In genomic region chr2:81403508-81403907, GRCh38 we compare ENCODE assay signal across 31 cellular contexts.
"Had no signal": no experiment of that assay in that cellular context is flagged by ENCODE, and none has a peak within 500 bp of the region (broad histone marks: within the 10 kb centered on the region; RNA-seq: fewer than 3 reads in every experiment).

No MANE protein-coding gene starts in this region.

- H3K4me3 ChIP-seq: neural progenitor cell, ovary, psoas muscle, skin epidermis, smooth muscle cell, spleen, suprapubic skin, testis, tibial artery, transverse colon, upper lobe of right lung, uterus had no signal

- H3K27me3 ChIP-seq: neural progenitor cell, ovary, spleen, suprapubic skin, testis, tibial artery, transverse colon, upper lobe of right lung, uterus had no signal

- H3K27me3 Mint-ChIP-seq: naive thymus-derived CD8-positive, alpha-beta T cell; natural killer cell treated with Interleukin-12 subunit alpha and Interleukin-12 subunit beta and Interleukin-15 and Interleukin-18, amount 100 ng/mL, for 72 hours; progenitor cell of endocrine pancreas; stimulated activated memory B cell treated with anti-CD40 and anti-IgM and Interleukin-4, amounts not matched to agents 10 μg/mL and 1 μg/mL and 100 μg/mL, for 72 hours; stimulated activated naive CD8-positive, alpha-beta T cell treated with anti-CD3 and anti-CD28 coated beads, Interleukin-15, amount 100 ng/mL, for 72 hours had no signal

- DNase-seq: naive thymus-derived CD8-positive, alpha-beta T cell; occipital lobe; ovary; posterior cingulate gyrus; psoas muscle; right cardiac atrium; spleen; stimulated activated CD4-positive, alpha-beta T cell treated with anti-CD3 and anti-CD28 coated beads, Interleukin-12 subunit alpha, Interleukin-12 subunit beta, amount 100 ng/mL, for 4 hours; stimulated activated CD4-positive, alpha-beta T cell treated with anti-CD3 and anti-CD28 coated beads, Interleukin-1b, Interleukin-23, amount 100 ng/mL, for 48 hours; stimulated activated CD4-positive, alpha-beta T cell treated with anti-CD3 and anti-CD28 coated beads, Interleukin-4, amount 100 ng/mL, for 1 hour; stimulated activated CD4-positive, alpha-beta T cell treated with anti-CD3 and anti-CD28 coated beads, Interleukin-4, amount 100 ng/mL, for 4 hours; stimulated activated CD8-positive, alpha-beta memory T cell treated with anti-CD3 and anti-CD28 coated beads, Interleukin-4, amount 100 ng/mL, for 48 hours; stimulated activated naive CD4-positive, alpha-beta T cell; stimulated activated naive CD8-positive, alpha-beta T cell treated with anti-CD3 and anti-CD28 coated beads, Interleukin-15, amount 100 ng/mL, for 72 hours; stimulated activated naive CD8-positive, alpha-beta T cell treated with anti-CD3 and anti-CD28 coated beads, Interleukin-15, Interleukin-2, amounts not matched to agents 100 U/mL and 50 U/mL, for 24 hours; substantia nigra; testis; tibial artery; transverse colon; upper lobe of right lung; uterus had no signal

- H3K4me1 ChIP-seq: neural progenitor cell, parathyroid adenoma, psoas muscle, spleen, suprapubic skin, testis, tibial artery, transverse colon, upper lobe of right lung, uterus had no signal

- H3K36me3 Mint-ChIP-seq: naive thymus-derived CD8-positive, alpha-beta T cell; natural killer cell treated with Interleukin-12 subunit alpha and Interleukin-12 subunit beta and Interleukin-15 and Interleukin-18, amount 100 ng/mL, for 72 hours; neural progenitor cell; stimulated activated memory B cell treated with anti-CD40 and anti-IgM and Interleukin-4, amounts not matched to agents 10 μg/mL and 1 μg/mL and 100 μg/mL, for 72 hours; type B pancreatic cell had no signal

- H3K27ac Mint-ChIP-seq: naive thymus-derived CD8-positive, alpha-beta T cell; natural killer cell treated with Interleukin-12 subunit alpha and Interleukin-12 subunit beta and Interleukin-15 and Interleukin-18, amount 100 ng/mL, for 72 hours; neural progenitor cell; progenitor cell of endocrine pancreas; stimulated activated memory B cell treated with anti-CD40 and anti-IgM and Interleukin-4, amounts not matched to agents 10 μg/mL and 1 μg/mL and 100 μg/mL, for 72 hours; stimulated activated naive CD8-positive, alpha-beta T cell treated with anti-CD3 and anti-CD28 coated beads, Interleukin-15, amount 100 ng/mL, for 72 hours; type B pancreatic cell had no signal

- H3K4me3 Mint-ChIP-seq: naive thymus-derived CD8-positive, alpha-beta T cell; natural killer cell treated with Interleukin-12 subunit alpha and Interleukin-12 subunit beta and Interleukin-15 and Interleukin-18, amount 100 ng/mL, for 72 hours; neural progenitor cell; stimulated activated memory B cell treated with anti-CD40 and anti-IgM and Interleukin-4, amounts not matched to agents 10 μg/mL and 1 μg/mL and 100 μg/mL, for 72 hours; stimulated activated naive CD8-positive, alpha-beta T cell treated with anti-CD3 and anti-CD28 coated beads, Interleukin-15, amount 100 ng/mL, for 72 hours; type B pancreatic cell had no signal

- H3K4me1 Mint-ChIP-seq: naive thymus-derived CD8-positive, alpha-beta T cell; neural progenitor cell; stimulated activated memory B cell treated with anti-CD40 and anti-IgM and Interleukin-4, amounts not matched to agents 10 μg/mL and 1 μg/mL and 100 μg/mL, for 72 hours; stimulated activated naive CD8-positive, alpha-beta T cell treated with anti-CD3 and anti-CD28 coated beads, Interleukin-15, amount 100 ng/mL, for 72 hours had no signal

- H3K9me3 Mint-ChIP-seq: neural progenitor cell; stimulated activated memory B cell treated with anti-CD40 and anti-IgM and Interleukin-4, amounts not matched to agents 10 μg/mL and 1 μg/mL and 100 μg/mL, for 72 hours; type B pancreatic cell had no signal

- H3K36me3 ChIP-seq: neural progenitor cell, ovary, spleen, suprapubic skin, tibial artery, transverse colon, upper lobe of right lung, uterus had no signal

- H2AFZ ChIP-seq: neural progenitor cell, parathyroid adenoma had no signal

- H3K9me3 ChIP-seq: ovary, psoas muscle, suprapubic skin, testis, transverse colon, upper lobe of right lung, uterus had no signal

- H3K79me2 ChIP-seq: parathyroid adenoma had no signal

- ATAC-seq: naive thymus-derived CD8-positive, alpha-beta T cell; natural killer cell treated with Interleukin-12 subunit alpha and Interleukin-12 subunit beta and Interleukin-15 and Interleukin-18, amount 100 ng/mL, for 72 hours; psoas muscle; right cardiac atrium; sciatic nerve; stimulated activated memory B cell treated with anti-CD40 and anti-IgM and Interleukin-4, amounts not matched to agents 10 μg/mL and 1 μg/mL and 100 μg/mL, for 72 hours; stimulated activated naive CD8-positive, alpha-beta T cell treated with anti-CD3 and anti-CD28 coated beads, Interleukin-15, amount 100 ng/mL, for 72 hours; stimulated activated naive CD8-positive, alpha-beta T cell treated with anti-CD3 and anti-CD28 coated beads, Interleukin-15, Interleukin-2, amounts not matched to agents 100 U/mL and 50 U/mL, for 24 hours; upper lobe of right lung had no signal

- H3K27ac ChIP-seq: neural progenitor cell, ovary, parathyroid adenoma, psoas muscle, skin epidermis, spleen, suprapubic skin, testis, tibial artery, transverse colon, upper lobe of right lung, uterus had no signal

- H3K9ac ChIP-seq: neural progenitor cell, parathyroid adenoma had no signal

- H3K4me2 ChIP-seq: neural progenitor cell, smooth muscle cell had no signal
